In genomic region chr6:106520711-106521367, GRCh38 we compare ENCODE assay signal across 1 cellular context.
TF ChIP-seq lines count a peak whose summit lies in the region.

No MANE protein-coding gene starts in this region.

TF ChIP-seq in GM23338, 12 proteins besides CTCF, POLR2A, EP300 and RAD21 (continued from another document):
- TF ChIP-seq REST (IDR thresholded peaks at IDR 0.05; ENCODE audit: unreplicated experiment) = no peak
- no peak for TF ChIP-seq ETS1 (IDR thresholded peaks at IDR 0.05)
- TF ChIP-seq STAT1 (IDR thresholded peaks at IDR 0.05; ENCODE audit: unreplicated experiment) = no peak
- TF ChIP-seq POLR2AphosphoS5 (IDR thresholded peaks at IDR 0.05; ENCODE audit: low read depth) = no peak
